Comparison of ENCODE assay signal across 13 cellular contexts in genomic region chr9:98851730-98852462, GRCh38. TPM values are rescaled to one million over a fixed set of nuclear protein-coding genes. Genes with fewer than 3 reads are reported as not detected.
DNase-seq lines count a peak whose midpoint lies in the region; ATAC-seq and TF ChIP-seq lines count a peak whose summit lies in the region.
"Had no signal": no experiment of that assay in that cellular context is flagged by ENCODE, and none has a peak within 500 bp of the region (broad histone marks: within the 10 kb centered on the region; RNA-seq: fewer than 3 reads in every experiment).

No MANE protein-coding gene starts in this region.

- H3K9me3 Mint-ChIP-seq in activated naive CD8-positive, alpha-beta T cell treated with anti-CD3 and anti-CD28 coated beads, Interleukin-2, amount 10 ng/mL, durations not matched to agents 7 days and 5 days = peaks cover 1% of the 10 kb centered on the region

- TF ChIP-seq CTCF in spleen (IDR thresholded peaks at IDR 0.05 in 8 of 11, conservative IDR thresholded peaks at IDR 0.05 in 3 of 11) (no peak), upper lobe of left lung (IDR thresholded peaks at IDR 0.05) (no peak)

- H3K27ac Mint-ChIP-seq in activated naive CD8-positive, alpha-beta T cell treated with anti-CD3 and anti-CD28 coated beads, Interleukin-2, amount 10 ng/mL, durations not matched to agents 7 days and 5 days = no peak overlapping the region

- H3K27me3 ChIP-seq in spleen (replicated peaks in 1 of 7) (peaks cover 0 to 8% (median 0%) of the 10 kb centered on the region in 7 donors), upper lobe of left lung (no peaks in the 10 kb centered on the region)
- H3K27me3 ChIP-seq: BE2C, body of pancreas had no signal

- TF ChIP-seq EP300 in upper lobe of left lung (IDR thresholded peaks at IDR 0.05) = no peak

- H3K36me3 ChIP-seq in spleen = no peaks in the 10 kb centered on the region
- H3K36me3 ChIP-seq in upper lobe of left lung = no peaks in the 10 kb centered on the region
- H3K36me3 ChIP-seq: BE2C had no signal

- WGBS in spleen, 5 donors = 67 to 89% (median 73%) methylated on average over 6 of the region's 6 CpGs
- 80 to 85% methylated on average over 6 of the region's 6 CpGs for WGBS in upper lobe of left lung, 2 donors

- POLR2A ChIA-PET in activated naive CD8-positive, alpha-beta T cell treated with anti-CD3 and anti-CD28 coated beads, Interleukin-2, amount 10 ng/mL, durations not matched to agents 7 days and 5 days (lab: Charles Lee) = interaction anchor here (0.5 kb wide), 1 partner anchor 283 kb away, joined by 3 read pairs; no protein-coding TSS in a partner anchor

- H3K4me1 Mint-ChIP-seq in activated naive CD8-positive, alpha-beta T cell treated with anti-CD3 and anti-CD28 coated beads, Interleukin-2, amount 10 ng/mL, durations not matched to agents 7 days and 5 days = peaks cover 12% of the 10 kb centered on the region

- H3K4me3 ChIP-seq in spleen (no peak overlapping the region), upper lobe of left lung (no peak overlapping the region)
- H3K4me3 ChIP-seq: body of pancreas had no signal

- TF ChIP-seq POLR2A in spleen (IDR thresholded peaks at IDR 0.05) (no peak), upper lobe of left lung (IDR thresholded peaks at IDR 0.05) (no peak)

- intact Hi-C loops in spleen (cut with DNase I; ENCODE audit: low total_unique reads) = loop anchor here (5.0 kb wide), 1 partner anchor 145 kb away; no protein-coding TSS in a partner anchor

- peak; percentile 53 for ATAC-seq in activated naive CD8-positive, alpha-beta T cell treated with anti-CD3 and anti-CD28 coated beads, Interleukin-2, amount 10 ng/mL, durations not matched to agents 7 days and 5 days (ENCODE audit: low read depth)
- ATAC-seq in upper lobe of left lung (ENCODE audit: low FRiP score in 2 of 2) = no peak
- ATAC-seq: body of pancreas had no signal

- in situ Hi-C loops in SK-MEL-5 (cut with HindIII; ENCODE audit: low pct_unique_long_range_greater_than_20kb, low sequenced_read_pairs) = no loop called here

- peak; percentile 25 for DNase-seq in ELF-1 (ENCODE audit: low read depth, low spot score)
- peak; percentile 41 for DNase-seq in SK-MEL-5 (ENCODE audit: low read depth, low spot score)
- DNase-seq in activated naive CD8-positive, alpha-beta T cell treated with anti-CD3 and anti-CD28 coated beads, Interleukin-2, amount 10 ng/mL, durations not matched to agents 7 days and 5 days = no peak
- DNase-seq in stimulated activated CD4-positive, alpha-beta T cell treated with anti-CD3 and anti-CD28 coated beads, Interleukin-15, amount 100 ng/mL, for 24 hours = peak; percentile 40
- DNase-seq in spleen = no peak
- DNase-seq in upper lobe of left lung = no peak
- no peak for DNase-seq in amniotic stem cell (lab: John Stamatoyannopoulos, UW)
- DNase-seq in NCI-H748 (lab: John Stamatoyannopoulos, UW; ENCODE audit: unreplicated experiment) = no peak
- DNase-seq: BE2C; body of pancreas; NCI-H187; NK-92 treated with Interleukin-12 subunit alpha and Interleukin-12 subunit beta, amount 100 ng/mL, for 24 hours; stimulated activated naive CD4-positive, alpha-beta T cell treated with Interleukin-2 at 50 U/mL for 16 hours had no signal

- H3K4me1 ChIP-seq in spleen (peaks cover 0 to 23% (median 4%) of the 10 kb centered on the region in 6 donors), upper lobe of left lung (peaks cover 0 to 8% (median 4%) of the 10 kb centered on the region in 4 donors)
- H3K4me1 ChIP-seq: BE2C had no signal

- no peak overlapping the region for H3K27ac ChIP-seq in spleen
- H3K27ac ChIP-seq in upper lobe of left lung = no peak overlapping the region
- H3K27ac ChIP-seq: body of pancreas had no signal

- H3K4me3 Mint-ChIP-seq in activated naive CD8-positive, alpha-beta T cell treated with anti-CD3 and anti-CD28 coated beads, Interleukin-2, amount 10 ng/mL, durations not matched to agents 7 days and 5 days = peak overlapping the region; percentile 22

- peaks cover 6% of the 10 kb centered on the region for H3K27me3 Mint-ChIP-seq in activated naive CD8-positive, alpha-beta T cell treated with anti-CD3 and anti-CD28 coated beads, Interleukin-2, amount 10 ng/mL, durations not matched to agents 7 days and 5 days

- peaks cover 0 to 17% (median 13%) of the 10 kb centered on the region in 8 donors for H3K9me3 ChIP-seq in spleen
- H3K9me3 ChIP-seq in upper lobe of left lung = no peaks in the 10 kb centered on the region
- H3K9me3 ChIP-seq: BE2C, body of pancreas had no signal

- H3K36me3 Mint-ChIP-seq in activated naive CD8-positive, alpha-beta T cell treated with anti-CD3 and anti-CD28 coated beads, Interleukin-2, amount 10 ng/mL, durations not matched to agents 7 days and 5 days = peaks cover 4% of the 10 kb centered on the region

RNA-seq across cellular contexts. Expression of gene GALNT12, which starts 44.4 kb away (rescaled TPM):
- 33.8 and 34.7 TPM in 2 replicates for total RNA-seq in SK-MEL-5 (2014; rRNA removed; shearing (Covaris generic))
- 36.2 and 50.4 TPM in 2 replicates for polyA plus RNA-seq in SK-MEL-5 (2015; cell fraction: cytosol; rRNA removed)
- 27.4 and 37.6 TPM in 2 replicates for polyA plus RNA-seq in SK-MEL-5 (2015; cell fraction: nucleus; rRNA removed)
- total RNA-seq in activated naive CD8-positive, alpha-beta T cell treated with anti-CD3 and anti-CD28 coated beads, Interleukin-2, amount 10 ng/mL, durations not matched to agents 7 days and 5 days = 10 to 100 TPM; 12.2 to 12.6 TPM
- 1 to 10 TPM; 1.2 to 3.2 (median 2.6) TPM for total RNA-seq in spleen
- polyA plus RNA-seq in spleen = 1 to 10 TPM; 2.1 to 2.6 (median 2.3) TPM
- 10 to 100 TPM; 18.2 to 89.1 (median 30.0) TPM for total RNA-seq in upper lobe of left lung

RNA-seq across cellular contexts. Expression of gene ANKS6, which starts 55.5 kb away (rescaled TPM):
- 16.4 and 16.9 TPM in 2 replicates for total RNA-seq in SK-MEL-5 (2014; rRNA removed; shearing (Covaris generic))
- polyA plus RNA-seq in SK-MEL-5 (2015; cell fraction: cytosol; rRNA removed) = 24.5 and 30.3 TPM in 2 replicates
- 65.8 and 101 TPM in 2 replicates for polyA plus RNA-seq in SK-MEL-5 (2015; cell fraction: nucleus; rRNA removed)
- 1 to 10 TPM; 8.2 to 9.5 TPM for total RNA-seq in activated naive CD8-positive, alpha-beta T cell treated with anti-CD3 and anti-CD28 coated beads, Interleukin-2, amount 10 ng/mL, durations not matched to agents 7 days and 5 days
- 1 to 10 TPM; 5.2 to 9.4 (median 7.0) TPM for total RNA-seq in spleen
- 1 to 10 TPM; 4.9 to 8.2 (median 7.7) TPM for polyA plus RNA-seq in spleen
- 10 to 100 TPM; 25.6 to 56.2 (median 34.2) TPM for total RNA-seq in upper lobe of left lung

Comparison
In these comparisons a context has a peak if more than half of its experiments do, and no peak if none do; other contexts are left out.
1. DNase-seq: peak in ELF-1 (single experiment), SK-MEL-5 (single experiment) and stimulated activated CD4-positive, alpha-beta T cell treated with anti-CD3 and anti-CD28 coated beads, Interleukin-15, amount 100 ng/mL, for 24 hours (single experiment); none in activated naive CD8-positive, alpha-beta T cell treated with anti-CD3 and anti-CD28 coated beads, Interleukin-2, amount 10 ng/mL, durations not matched to agents 7 days and 5 days (single experiment), spleen (single experiment), upper lobe of left lung (0 of 2), amniotic stem cell (single experiment) and NCI-H748 (single experiment).